In genomic region chr3:110419096-110419495, GRCh38 we compare ENCODE assay signal across 13 cellular contexts.
DNase-seq lines count a peak whose midpoint lies in the region; ATAC-seq and TF ChIP-seq lines count a peak whose summit lies in the region.
"Had no signal": no experiment of that assay in that cellular context is flagged by ENCODE, and none has a peak within 500 bp of the region (broad histone marks: within the 10 kb centered on the region; RNA-seq: fewer than 3 reads in every experiment).

No MANE protein-coding gene starts in this region.

- H3K27ac ChIP-seq in GM23248 (peak overlapping the region; percentile 80), brain microvascular endothelial cell (peak overlapping the region; percentile 86), mesodermal cell (ENCODE audit: low read depth, low read length, severe bottlenecking) (peak overlapping the region; percentile 94)
- H3K27ac ChIP-seq: suprapubic skin had no signal

- H3K9me2 ChIP-seq in GM23248 (ENCODE audit: insufficient read depth), result no peaks in the 10 kb centered on the region

- DNase-seq in GM23248 (peak; percentile 3), LNCaP clone FGC (ENCODE audit: low read depth) (no peak), brain microvascular endothelial cell (no peak), GOT3 (lab: John Stamatoyannopoulos, UW) (no peak), WTC11 (ENCODE audit: low spot score) (no peak)
- no peak for DNase-seq in effector CD4-positive, alpha-beta T cell
- DNase-seq: activated CD4-positive, alpha-beta T cell treated with anti-CD3 and anti-CD28 coated beads, Interleukin-2, amount 50 U/mL, for 1 hour; cerebellar nuclear complex; islet precursor cell; NCI-H526 treated with DMSO at 0.1 percent for 48 hours had no signal

- H3K36me3 Mint-ChIP-seq in WTC11, result no peaks in the 10 kb centered on the region
- H3K36me3 Mint-ChIP-seq: natural killer cell treated with Interleukin-12 subunit alpha and Interleukin-12 subunit beta and Interleukin-15 and Interleukin-18, amount 100 ng/mL, for 72 hours had no signal

- peaks cover 5% of the 10 kb centered on the region for H3K4me1 Mint-ChIP-seq in WTC11

- H3K9me3 ChIP-seq in GM23248 (ENCODE audit: low read depth) (no peaks in the 10 kb centered on the region), mesodermal cell (ENCODE audit: control insufficient read depth, low read length) (no peaks in the 10 kb centered on the region)
- H3K9me3 ChIP-seq: suprapubic skin had no signal

- no peaks in the 10 kb centered on the region for H3K27me3 Mint-ChIP-seq in WTC11 (ENCODE audit: low read depth)
- H3K27me3 Mint-ChIP-seq: natural killer cell treated with Interleukin-12 subunit alpha and Interleukin-12 subunit beta and Interleukin-15 and Interleukin-18, amount 100 ng/mL, for 72 hours had no signal

- ATAC-seq in WTC11, result no peak
- ATAC-seq: natural killer cell treated with Interleukin-12 subunit alpha and Interleukin-12 subunit beta and Interleukin-15 and Interleukin-18, amount 100 ng/mL, for 72 hours had no signal

- H3K4me3 Mint-ChIP-seq in WTC11, result no peak overlapping the region
- H3K4me3 Mint-ChIP-seq: natural killer cell treated with Interleukin-12 subunit alpha and Interleukin-12 subunit beta and Interleukin-15 and Interleukin-18, amount 100 ng/mL, for 72 hours had no signal

- H3K9ac ChIP-seq in GM23248, result no peak overlapping the region

- no peak overlapping the region for H3K27ac Mint-ChIP-seq in WTC11
- H3K27ac Mint-ChIP-seq: natural killer cell treated with Interleukin-12 subunit alpha and Interleukin-12 subunit beta and Interleukin-15 and Interleukin-18, amount 100 ng/mL, for 72 hours had no signal

- H2AFZ ChIP-seq in GM23248, result peak overlapping the region; percentile 47

- H3F3A ChIP-seq in GM23248 (ENCODE audit: insufficient read depth), result peaks cover 47% of the 10 kb centered on the region

- H3K27me3 ChIP-seq in GM23248 (replicated peaks; ENCODE audit: insufficient read depth), result no peaks in the 10 kb centered on the region
- H3K27me3 ChIP-seq in brain microvascular endothelial cell (replicated peaks), result no peaks in the 10 kb centered on the region
- H3K27me3 ChIP-seq: suprapubic skin had no signal

- H3K4me1 ChIP-seq in GM23248 (ENCODE audit: insufficient read depth) (peaks cover 47% of the 10 kb centered on the region), mesodermal cell (ENCODE audit: control insufficient read depth, insufficient read depth, low read length, poor library complexity, severe bottlenecking) (peaks cover 10% of the 10 kb centered on the region)
- H3K4me1 ChIP-seq: suprapubic skin had no signal

- H3K4me2 ChIP-seq in GM23248 (ENCODE audit: unreplicated experiment), result peak overlapping the region; percentile 69

- H4K20me1 ChIP-seq in GM23248 (ENCODE audit: insufficient read depth), result no peaks in the 10 kb centered on the region

- POLR2A ChIA-PET in WTC11 (lab: Charles Lee), result no interaction called here

- H3K9me3 Mint-ChIP-seq in WTC11, result no peaks in the 10 kb centered on the region; the same call in 1 of the 2 replicates

- peak; percentile 22 for TF ChIP-seq CTCF in LNCaP clone FGC (IDR thresholded peaks at IDR 0.05; ENCODE audit: control insufficient read depth, extremely low read depth, insufficient read depth)
- TF ChIP-seq CTCF in brain microvascular endothelial cell (IDR thresholded peaks at IDR 0.05; ENCODE audit: low read depth, low read length, missing control alignments), result no peak
- TF ChIP-seq CTCF in WTC11 (IDR thresholded peaks at IDR 0.05), result no peak

- CTCF ChIA-PET in WTC11 (lab: Charles Lee), result no interaction called here

- 15 to 30% methylated on average over 2 of the region's 2 CpGs for WGBS in GM23248 (ENCODE audit: low coverage in 1 of 2, low lambda C conversion rate in 2 of 2, missing lambda C conversion rate in 2 of 2), 2 experiments
- WGBS in mesodermal cell (ENCODE audit: insufficient coverage in 2 of 2), 2 experiments, result 90% methylated on average over 2 of the region's 2 CpGs; no CpG with 5 or more reads in 1 of the 2 experiments

- H3K79me2 ChIP-seq in GM23248 (ENCODE audit: insufficient read depth), result no peaks in the 10 kb centered on the region

- no peak overlapping the region for H3K4me3 ChIP-seq in GM23248
- H3K4me3 ChIP-seq in LNCaP clone FGC (ENCODE audit: low read depth, low read length), result no peak overlapping the region
- H3K4me3 ChIP-seq in brain microvascular endothelial cell (ENCODE audit: low read depth, low read length), result no peak overlapping the region
- no peak overlapping the region for H3K4me3 ChIP-seq in mesodermal cell (ENCODE audit: extremely low read depth, insufficient read depth, low read length, poor library complexity, severe bottlenecking)
- H3K4me3 ChIP-seq: suprapubic skin had no signal

- in situ Hi-C loops in GM23248 (cut with MboI) (no loop called here), brain microvascular endothelial cell (cut with HindIII; ENCODE audit: low pct_ligation_motif_present, low sequenced_read_pairs) (no loop called here)

- H3K36me3 ChIP-seq in GM23248 (ENCODE audit: low read depth) (no peaks in the 10 kb centered on the region), brain microvascular endothelial cell (replicated peaks) (no peaks in the 10 kb centered on the region), mesodermal cell (ENCODE audit: control insufficient read depth, insufficient read depth, low read length) (no peaks in the 10 kb centered on the region)
- H3K36me3 ChIP-seq: suprapubic skin had no signal

TF ChIP-seq in WTC11, 78 proteins besides CTCF, POLR2A, EP300 and RAD21 (continues in another document):
- TF ChIP-seq RORB (CRISPR knock-in tag; IDR thresholded peaks at IDR 0.05) (no peak), SMAD3 (CRISPR knock-in tag; IDR thresholded peaks at IDR 0.05; ENCODE audit: borderline replicate concordance) (no peak), TEAD1 (CRISPR knock-in tag; IDR thresholded peaks at IDR 0.05) (no peak), ZNF423 (CRISPR knock-in tag; IDR thresholded peaks at IDR 0.05) (no peak), NR3C1 (CRISPR knock-in tag; conservative IDR thresholded peaks at IDR 0.05; ENCODE audit: low read depth) (no peak), ZNF512 (CRISPR knock-in tag; IDR thresholded peaks at IDR 0.05; ENCODE audit: borderline replicate concordance) (no peak), SMAD4 (CRISPR knock-in tag; IDR thresholded peaks at IDR 0.05) (no peak), CBFB (CRISPR knock-in tag; IDR thresholded peaks at IDR 0.05; ENCODE audit: low read depth) (no peak), NFYB (CRISPR knock-in tag; conservative IDR thresholded peaks at IDR 0.05; ENCODE audit: low read depth) (no peak), SOX15 (CRISPR knock-in tag; IDR thresholded peaks at IDR 0.05) (no peak), FOXK1 (CRISPR knock-in tag; IDR thresholded peaks at IDR 0.05) (no peak), HMGXB4 (CRISPR knock-in tag; IDR thresholded peaks at IDR 0.05) (no peak), TP53 (CRISPR knock-in tag; IDR thresholded peaks at IDR 0.05) (no peak), MLX (CRISPR knock-in tag; IDR thresholded peaks at IDR 0.05) (no peak), TCF7 (CRISPR knock-in tag; IDR thresholded peaks at IDR 0.05; ENCODE audit: low read depth) (no peak)
- TF ChIP-seq, protein P1, sequence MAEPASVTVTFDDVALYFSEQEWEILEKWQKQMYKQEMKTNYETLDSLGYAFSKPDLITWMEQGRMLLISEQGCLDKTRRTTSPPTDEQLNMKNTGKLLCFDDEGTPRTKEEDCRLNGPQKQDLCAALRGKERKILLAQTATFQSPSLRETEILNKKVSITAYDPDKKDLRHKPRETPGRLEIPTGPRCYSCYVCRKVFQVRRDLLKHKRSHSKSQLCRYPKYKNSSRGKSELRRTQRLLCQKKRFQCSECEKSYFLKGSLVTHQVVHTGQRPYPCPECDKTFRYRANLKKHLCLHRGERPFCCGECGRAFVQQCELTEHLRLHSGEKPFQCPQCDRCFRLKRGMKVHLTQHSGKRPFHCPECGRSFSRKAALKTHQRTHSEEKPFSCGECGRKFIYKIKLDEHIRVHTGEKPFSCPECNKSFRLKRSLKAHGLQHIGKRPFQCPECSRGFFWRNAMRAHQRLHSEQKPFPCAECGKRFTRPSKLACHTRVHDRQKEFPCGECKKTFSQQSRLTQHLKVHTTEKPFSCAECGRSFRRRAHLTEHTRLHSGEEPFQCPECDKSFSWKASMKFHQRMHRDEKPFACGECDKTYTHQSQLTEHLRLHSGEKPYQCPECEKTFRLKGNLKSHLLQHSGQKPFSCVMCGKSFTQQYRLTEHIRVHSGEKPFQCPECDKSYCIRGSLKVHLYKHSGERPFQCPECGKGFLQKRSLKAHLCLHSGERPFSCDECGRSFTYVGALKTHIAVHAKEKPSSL (CRISPR knock-in tag; conservative IDR thresholded peaks at IDR 0.05), result no peak
